Comparison of ENCODE assay signal across 14 cellular contexts in the genomic region with DNA sequence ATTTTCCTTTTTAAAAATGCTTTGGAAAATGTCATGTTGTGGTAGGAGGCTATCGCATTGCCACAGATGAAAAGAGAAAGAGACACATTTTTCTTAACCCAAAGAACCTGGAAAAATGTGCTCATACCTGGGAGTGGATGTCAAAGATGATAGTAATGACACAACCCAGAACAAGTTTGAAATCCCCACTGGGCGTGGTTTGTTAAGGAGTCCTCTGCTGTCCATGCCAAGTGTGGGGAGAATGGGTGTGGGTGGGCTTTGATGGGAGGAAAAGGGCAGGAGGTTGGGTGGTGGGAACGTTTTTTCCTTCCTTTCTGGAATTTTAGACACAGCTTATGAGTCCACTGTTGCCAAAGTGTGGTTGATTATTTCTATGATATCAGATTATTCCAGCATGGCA.
"Had no signal": no experiment of that assay in that cellular context is flagged by ENCODE, and none has a peak within 500 bp of the region (broad histone marks: within the 10 kb centered on the region; RNA-seq: fewer than 3 reads in every experiment).

No MANE protein-coding gene starts in this region.

- ATAC-seq: body of pancreas; effector memory CD8-positive, alpha-beta T cell; mucosa of descending colon; psoas muscle; WTC11 had no signal

- H3K4me3 Mint-ChIP-seq: activated naive CD4-positive, alpha-beta T cell treated with anti-CD3 and anti-CD28 coated beads, Interleukin-2, amount 50 U/mL, for 24 hours; effector memory CD8-positive, alpha-beta T cell; memory B cell; naive B cell; WTC11 had no signal

- H3K4me3 ChIP-seq: body of pancreas, esophagus squamous epithelium, mucosa of descending colon, psoas muscle, thoracic aorta had no signal

- DNase-seq: activated CD4-positive, alpha-beta T cell treated with anti-CD3 and anti-CD28 coated beads for 4 hours; body of pancreas; dermis blood vessel endothelial cell; effector memory CD8-positive, alpha-beta T cell; esophagus squamous epithelium; mucosa of descending colon; naive B cell; psoas muscle; right cardiac atrium; SK-N-SH had no signal

- H3K27me3 Mint-ChIP-seq: activated naive CD4-positive, alpha-beta T cell treated with anti-CD3 and anti-CD28 coated beads, Interleukin-2, amount 50 U/mL, for 24 hours; effector memory CD8-positive, alpha-beta T cell; memory B cell had no signal

- H3K27ac ChIP-seq: body of pancreas, esophagus squamous epithelium, psoas muscle, thoracic aorta had no signal

- H3K27me3 ChIP-seq: body of pancreas, esophagus squamous epithelium had no signal

- H3K9me3 ChIP-seq: body of pancreas, esophagus squamous epithelium, mucosa of descending colon, psoas muscle, SK-N-SH, thoracic aorta had no signal

- H3K27ac Mint-ChIP-seq: activated naive CD4-positive, alpha-beta T cell treated with anti-CD3 and anti-CD28 coated beads, Interleukin-2, amount 50 U/mL, for 24 hours; memory B cell; naive B cell; WTC11 had no signal

- H3K9me3 Mint-ChIP-seq: activated naive CD4-positive, alpha-beta T cell treated with anti-CD3 and anti-CD28 coated beads, Interleukin-2, amount 50 U/mL, for 24 hours; effector memory CD8-positive, alpha-beta T cell; memory B cell; naive B cell; WTC11 had no signal
